ENCODE assay signal across 8 cellular contexts in genomic region chr1:59903136-59903754, GRCh38. TPM values are rescaled to one million over a fixed set of nuclear protein-coding genes. Genes with fewer than 3 reads are reported as not detected.
DNase-seq lines count a peak whose midpoint lies in the region; ATAC-seq, FAIRE-seq and TF ChIP-seq lines count a peak whose summit lies in the region.

No MANE protein-coding gene starts in this region.

- H3K27me3 ChIP-seq in SU-DHL-6 (ENCODE audit: low read length) = no peaks in the 10 kb centered on the region
- no peaks in the 10 kb centered on the region for H3K27me3 ChIP-seq in aorta (ENCODE audit: control insufficient read depth in 1 of 2, insufficient read depth in 2 of 2, low read length in 1 of 2)
- H3K27me3 ChIP-seq in effector memory CD4-positive, alpha-beta T cell (replicated peaks; ENCODE audit: control insufficient read depth, insufficient read depth, low read length, poor library complexity, severe bottlenecking) = no peaks in the 10 kb centered on the region

- no peak overlapping the region for H2AFZ ChIP-seq in SU-DHL-6 (ENCODE audit: low read depth, low read length, severe bottlenecking)

- no peak overlapping the region for H3K4me2 ChIP-seq in SU-DHL-6 (ENCODE audit: low read depth, low read length, poor library complexity, severe bottlenecking)

- H3K27ac ChIP-seq in SU-DHL-6 (ENCODE audit: low read depth, low read length) (no peak overlapping the region), aorta (ENCODE audit: low read depth in 1 of 2, low read length in 2 of 2) (no peak overlapping the region)
- no peak overlapping the region for H3K27ac ChIP-seq in effector memory CD4-positive, alpha-beta T cell (ENCODE audit: insufficient read depth, low read length, poor library complexity, severe bottlenecking)

- peak; percentile 69 for FAIRE-seq in GM19239 (lab: Jason Lieb, UNC)

- H3F3A ChIP-seq in SU-DHL-6 (ENCODE audit: insufficient read depth) = no peaks in the 10 kb centered on the region

- peak overlapping the region in 1 of 2 donors; percentile 59 for H3K4me3 Mint-ChIP-seq in stimulated activated naive CD8-positive, alpha-beta T cell treated with anti-CD3 and anti-CD28 coated beads, Interleukin-15, amount 100 ng/mL, for 72 hours

- no peaks in the 10 kb centered on the region for H3K79me2 ChIP-seq in SU-DHL-6 (ENCODE audit: insufficient read depth, low read length)

- peak; percentile 48 for DNase-seq in DMS53 treated with DMSO at 0.1 percent for 48 hours (lab: John Stamatoyannopoulos, UW; ENCODE audit: unreplicated experiment)
- DNase-seq in GM19239 (ENCODE audit: insufficient read length, low spot score) = peak; percentile 29
- peak; percentile 27 for DNase-seq in HT1080 (ENCODE audit: low read depth)
- DNase-seq in globus pallidus (ENCODE audit: low spot score) = peak; percentile 78
- DNase-seq in stimulated activated naive CD8-positive, alpha-beta T cell treated with anti-CD3 and anti-CD28 coated beads, Interleukin-15, amount 100 ng/mL, for 72 hours = peak in 1 of 2 donors; percentile 16
- DNase-seq in aorta = no peak
- no peak for DNase-seq in effector memory CD4-positive, alpha-beta T cell

- H3K9ac ChIP-seq in SU-DHL-6 (ENCODE audit: low read length) = no peak overlapping the region

- peaks cover 6% of the 10 kb centered on the region for H3K4me1 Mint-ChIP-seq in stimulated activated naive CD8-positive, alpha-beta T cell treated with anti-CD3 and anti-CD28 coated beads, Interleukin-15, amount 100 ng/mL, for 72 hours

- no peaks in the 10 kb centered on the region for H4K20me1 ChIP-seq in SU-DHL-6 (ENCODE audit: low read depth, low read length)

- intact Hi-C loops in aorta (cut with DNase I) = loop anchor here in 1 of 2 donors (5.0 kb wide), 1 partner anchor 44 kb away; no protein-coding TSS in a partner anchor

- H3K4me1 ChIP-seq in aorta (ENCODE audit: control insufficient read depth in 1 of 2, insufficient read depth in 2 of 2, low read length in 2 of 2) = no peaks in the 10 kb centered on the region
- H3K4me1 ChIP-seq in effector memory CD4-positive, alpha-beta T cell (ENCODE audit: control insufficient read depth, insufficient read depth, low read length, poor library complexity, severe bottlenecking) = no peaks in the 10 kb centered on the region

- no peaks in the 10 kb centered on the region for H3K9me2 ChIP-seq in SU-DHL-6 (replicated peaks; ENCODE audit: insufficient read depth, low read length)

- no peaks in the 10 kb centered on the region for H3K9me3 Mint-ChIP-seq in stimulated activated naive CD8-positive, alpha-beta T cell treated with anti-CD3 and anti-CD28 coated beads, Interleukin-15, amount 100 ng/mL, for 72 hours

- no peaks in the 10 kb centered on the region for H3K27me3 Mint-ChIP-seq in stimulated activated naive CD8-positive, alpha-beta T cell treated with anti-CD3 and anti-CD28 coated beads, Interleukin-15, amount 100 ng/mL, for 72 hours

- peak; percentile 47 for TF ChIP-seq CTCF in SU-DHL-6 (IDR thresholded peaks at IDR 0.05; ENCODE audit: insufficient read depth, low read length, poor library complexity, severe bottlenecking)

- H3K27ac Mint-ChIP-seq in stimulated activated naive CD8-positive, alpha-beta T cell treated with anti-CD3 and anti-CD28 coated beads, Interleukin-15, amount 100 ng/mL, for 72 hours = no peak overlapping the region

- 39 to 49% methylated on average over 9 of the region's 9 CpGs for WGBS in aorta, 2 donors

- ATAC-seq in stimulated activated naive CD8-positive, alpha-beta T cell treated with anti-CD3 and anti-CD28 coated beads, Interleukin-15, amount 100 ng/mL, for 72 hours = peak; percentile 72
- no peak for ATAC-seq in aorta (ENCODE audit: low FRiP score)

- H3K4me3 ChIP-seq in SU-DHL-6 (ENCODE audit: insufficient read depth, low read length, poor library complexity, severe bottlenecking) (no peak overlapping the region), aorta (ENCODE audit: low read length in 2 of 2) (no peak overlapping the region)
- no peak overlapping the region for H3K4me3 ChIP-seq in effector memory CD4-positive, alpha-beta T cell (ENCODE audit: insufficient read depth, low read depth, low read length, poor library complexity, severe bottlenecking)

- H3K9me3 ChIP-seq in SU-DHL-6 (ENCODE audit: insufficient read depth, low read length) = no peaks in the 10 kb centered on the region
- H3K9me3 ChIP-seq in aorta (ENCODE audit: control insufficient read depth, low read length) = no peaks in the 10 kb centered on the region
- no peaks in the 10 kb centered on the region for H3K9me3 ChIP-seq in effector memory CD4-positive, alpha-beta T cell (ENCODE audit: control insufficient read depth, low read length)

- H3K36me3 ChIP-seq in SU-DHL-6 (ENCODE audit: low read length) (no peaks in the 10 kb centered on the region), aorta (ENCODE audit: control insufficient read depth in 1 of 2, insufficient read depth in 2 of 2, low read length in 1 of 2) (no peaks in the 10 kb centered on the region)
- no peaks in the 10 kb centered on the region for H3K36me3 ChIP-seq in effector memory CD4-positive, alpha-beta T cell (ENCODE audit: control insufficient read depth, insufficient read depth, low read length)

RNA-seq across cellular contexts. Expression of gene CYP2J2, which starts 23.3 kb away (rescaled TPM):
- 1.5 TPM in 2 replicates for total RNA-seq in HT1080 (2014; rRNA removed; shearing (Covaris generic))
- polyA plus RNA-seq in HT1080 (2015; cell fraction: cytosol; rRNA removed) = 3.6 and 4.3 TPM in 2 replicates
- polyA plus RNA-seq in HT1080 (2015; cell fraction: nucleus; rRNA removed) = 9.3 and 10.5 TPM in 2 replicates
- total RNA-seq in aorta = under 1 TPM; 0.16 to 0.24 TPM
- 1 to 10 TPM in 1 of 2 donors, under 1 TPM in 1; 0.51 to 1.5 TPM for polyA plus RNA-seq in aorta

Comparison
In these comparisons a context has a peak if more than half of its experiments do, and no peak if none do; other contexts are left out.
1. DNase-seq: peak in DMS53 treated with DMSO at 0.1 percent for 48 hours (single experiment), GM19239 (single experiment), HT1080 (single experiment) and globus pallidus (single experiment); none in aorta (0 of 2) and effector memory CD4-positive, alpha-beta T cell (0 of 3).